ENCODE assay signal across 10 cellular contexts in genomic region chr1:212559929-212560328, GRCh38. TPM values are rescaled to one million over a fixed set of nuclear protein-coding genes. Genes with fewer than 3 reads are reported as not detected.
DNase-seq lines count a peak whose midpoint lies in the region; ATAC-seq and TF ChIP-seq lines count a peak whose summit lies in the region.
"Had no signal": no experiment of that assay in that cellular context is flagged by ENCODE, and none has a peak within 500 bp of the region (broad histone marks: within the 10 kb centered on the region; RNA-seq: fewer than 3 reads in every experiment).

No MANE protein-coding gene starts in this region.

- peaks cover 15% of the 10 kb centered on the region for H3K4me1 Mint-ChIP-seq in activated naive CD4-positive, alpha-beta T cell treated with anti-CD3 and anti-CD28 coated beads for 36 hours (ENCODE audit: low read depth)
- peaks cover 12% of the 10 kb centered on the region for H3K4me1 Mint-ChIP-seq in nephron

- H3K18ac ChIP-seq in mesendoderm (ENCODE audit: low read length): no peak overlapping the region

- no peak for TF ChIP-seq POLR2A in transverse colon (IDR thresholded peaks at IDR 0.05)

- no peak overlapping the region for H2BK120ac ChIP-seq in mesendoderm (ENCODE audit: low read depth, low read length)

- ATAC-seq in activated naive CD4-positive, alpha-beta T cell treated with anti-CD3 and anti-CD28 coated beads, Interleukin-2, amount 50 U/mL, for 72 hours: no peak
- ATAC-seq in GM19455 (IDR thresholded peaks at IDR 0.05; ENCODE audit: unreplicated experiment): no peak

- no peaks in the 10 kb centered on the region for H3K27me3 ChIP-seq in transverse colon
- no peaks in the 10 kb centered on the region for H3K27me3 ChIP-seq in mesendoderm (ENCODE audit: insufficient read depth, low read length, poor library complexity)

- H3K9me3 ChIP-seq in transverse colon: no peaks in the 10 kb centered on the region

- no peak overlapping the region for H4K8ac ChIP-seq in mesendoderm (ENCODE audit: low read depth, low read length)

- H3K27ac ChIP-seq in caudate nucleus (ENCODE audit: low read depth, low read length): peak overlapping the region; percentile 93
- peak overlapping the region; percentile 93 to 99 (median 96) for H3K27ac ChIP-seq in transverse colon
- no peak overlapping the region for H3K27ac ChIP-seq in mesendoderm (ENCODE audit: low read depth, low read length)

- H2BK5ac ChIP-seq in mesendoderm (ENCODE audit: low read length): no peak overlapping the region

- H3K4me3 ChIP-seq in transverse colon (no peak overlapping the region), mesendoderm (ENCODE audit: low read length) (no peak overlapping the region)

- peaks cover 4% of the 10 kb centered on the region for H3K36me3 Mint-ChIP-seq in activated naive CD4-positive, alpha-beta T cell treated with anti-CD3 and anti-CD28 coated beads for 36 hours (ENCODE audit: low read depth)
- H3K36me3 Mint-ChIP-seq in activated naive CD4-positive, alpha-beta T cell treated with anti-CD3 and anti-CD28 coated beads, Interleukin-2, amount 50 U/mL, for 72 hours: peaks cover 6 to 12% of the 10 kb centered on the region in 2 donors
- no peaks in the 10 kb centered on the region for H3K36me3 Mint-ChIP-seq in nephron (ENCODE audit: low read depth)

- TF ChIP-seq EP300 in transverse colon (IDR thresholded peaks at IDR 0.05; ENCODE audit: low read depth): no peak

- DNase-seq in activated naive CD4-positive, alpha-beta T cell treated with anti-CD3 and anti-CD28 coated beads for 36 hours: no peak
- DNase-seq in activated naive CD4-positive, alpha-beta T cell treated with anti-CD3 and anti-CD28 coated beads, Interleukin-2, amount 50 U/mL, for 72 hours (ENCODE audit: low spot score in 2 of 2): no peak
- DNase-seq in caudate nucleus (lab: John Stamatoyannopoulos, UW) (no peak), transverse colon (no peak), NCI-H226 (no peak), mesendoderm (no peak)
- DNase-seq: activated CD4-positive, alpha-beta T cell treated with anti-CD3 and anti-CD28 coated beads, Interleukin-2, amount 50 U/mL, for 1 hour; NCI-H526 treated with DMSO at 0.1 percent for 48 hours had no signal

- H3K79me1 ChIP-seq in mesendoderm (ENCODE audit: low read length): no peaks in the 10 kb centered on the region

- no peak overlapping the region for H3K23ac ChIP-seq in mesendoderm (ENCODE audit: low read length)

- H3K27ac Mint-ChIP-seq in activated naive CD4-positive, alpha-beta T cell treated with anti-CD3 and anti-CD28 coated beads for 36 hours: peak overlapping the region; percentile 92
- peak overlapping the region in 1 of 2 donors; percentile 88 for H3K27ac Mint-ChIP-seq in activated naive CD4-positive, alpha-beta T cell treated with anti-CD3 and anti-CD28 coated beads, Interleukin-2, amount 50 U/mL, for 72 hours
- H3K27ac Mint-ChIP-seq in nephron: peak overlapping the region; percentile 74 to 95 (median 89)

- peaks cover 12% of the 10 kb centered on the region for H3K27me3 Mint-ChIP-seq in activated naive CD4-positive, alpha-beta T cell treated with anti-CD3 and anti-CD28 coated beads for 36 hours (ENCODE audit: low read depth)
- H3K27me3 Mint-ChIP-seq in nephron (ENCODE audit: low read depth): peaks cover 7% of the 10 kb centered on the region

- H3K79me2 ChIP-seq in mesendoderm (ENCODE audit: control insufficient read depth, insufficient read depth, low read length): no peaks in the 10 kb centered on the region

- in situ Hi-C loops in transverse colon (cut with MboI; ENCODE audit: low pct_ligation_motif_present in 1 of 4, low pct_unique_long_range_greater_than_20kb in 1 of 4, low sequenced_read_pairs in 3 of 4): loop anchor here in 1 of 4 donors (10.0 kb wide), 1 partner anchor 75 kb away; no protein-coding TSS in a partner anchor

- intact Hi-C loops in activated naive CD4-positive, alpha-beta T cell treated with anti-CD3 and anti-CD28 coated beads for 36 hours (cut with micrococcal nuclease): loop anchor here (1.0 to 10.0 kb wide), 7 partner anchors 7 to 525 kb away; partner anchors contain the start of genes ATF3, DTL, FLVCR1 and INTS7
- intact Hi-C loops in transverse colon (cut with DNase I; ENCODE audit: low total_unique reads): loop anchor here (2.0 to 5.0 kb wide), 2 partner anchors 49 to 88 kb away; partner anchors contain the start of gene ATF3

- no peaks in the 10 kb centered on the region for H3K36me3 ChIP-seq in transverse colon
- H3K36me3 ChIP-seq in mesendoderm (ENCODE audit: control insufficient read depth, insufficient read depth, low read length): no peaks in the 10 kb centered on the region

- H3K4ac ChIP-seq in mesendoderm (ENCODE audit: low read depth, low read length): no peak overlapping the region

- WGBS in transverse colon (ENCODE audit: low coverage in 1 of 2), 2 donors: 82 to 93% methylated on average over 2 to 11 of the region's 11 CpGs
- no CpG with 5 or more reads among the region's 11 CpGs for WGBS in mesendoderm (ENCODE audit: extremely low coverage, insufficient coverage, low lambda C conversion rate)

- no peak overlapping the region for H3K9ac ChIP-seq in mesendoderm (ENCODE audit: low read length)

- no peak overlapping the region for H3K4me2 ChIP-seq in mesendoderm (ENCODE audit: low read length)

- H4K5ac ChIP-seq in mesendoderm (ENCODE audit: low read length): no peak overlapping the region

- no peak overlapping the region for H3K56ac ChIP-seq in mesendoderm (ENCODE audit: low read length)

- H3K9me3 Mint-ChIP-seq in activated naive CD4-positive, alpha-beta T cell treated with anti-CD3 and anti-CD28 coated beads for 36 hours: peaks cover 6% of the 10 kb centered on the region
- peaks cover 8 to 10% of the 10 kb centered on the region in 2 donors for H3K9me3 Mint-ChIP-seq in activated naive CD4-positive, alpha-beta T cell treated with anti-CD3 and anti-CD28 coated beads, Interleukin-2, amount 50 U/mL, for 72 hours
- no peaks in the 10 kb centered on the region for H3K9me3 Mint-ChIP-seq in nephron

- H3K4me1 ChIP-seq in transverse colon (peaks cover 0 to 15% (median 11%) of the 10 kb centered on the region in 4 donors), mesendoderm (ENCODE audit: control insufficient read depth, low read depth, low read length) (no peaks in the 10 kb centered on the region)

- TF ChIP-seq CTCF in nephron (IDR thresholded peaks at IDR 0.05; ENCODE audit: unreplicated experiment in 3 of 3): no peak
- TF ChIP-seq CTCF in transverse colon (IDR thresholded peaks at IDR 0.05): no peak

- H2BK15ac ChIP-seq in mesendoderm (replicated peaks; ENCODE audit: low read depth): no peak overlapping the region

- no peak overlapping the region for H2AK5ac ChIP-seq in mesendoderm (ENCODE audit: low read length)

- peak overlapping the region; percentile 66 for H3K4me3 Mint-ChIP-seq in activated naive CD4-positive, alpha-beta T cell treated with anti-CD3 and anti-CD28 coated beads for 36 hours
- H3K4me3 Mint-ChIP-seq in nephron: peak overlapping the region; percentile 85 to 88 (median 86)

- CTCF ChIA-PET in activated naive CD4-positive, alpha-beta T cell treated with anti-CD3 and anti-CD28 coated beads for 36 hours (lab: Charles Lee): no interaction called here

RNA-seq across cellular contexts. Expression of gene ATF3, which starts 48.6 kb away (rescaled TPM):
- total RNA-seq in activated naive CD4-positive, alpha-beta T cell treated with anti-CD3 and anti-CD28 coated beads for 36 hours: 10 to 100 TPM; 67.4 to 67.7 TPM
- total RNA-seq in activated naive CD4-positive, alpha-beta T cell treated with anti-CD3 and anti-CD28 coated beads, Interleukin-2, amount 50 U/mL, for 72 hours: 10 to 100 TPM; 25.1 to 48.4 TPM
- total RNA-seq in transverse colon: 10 to 100 TPM in 3 of 4 donors, 1 to 10 TPM in 1; 7.8 to 84.8 (median 46.1) TPM
- polyA plus RNA-seq in mesendoderm (2013, experiment 1 of 2): 19.0 TPM
- polyA plus RNA-seq in mesendoderm (2013, experiment 2 of 2): 21.3 TPM
